ENCODE assay signal across 9 cellular contexts in the genomic region with DNA sequence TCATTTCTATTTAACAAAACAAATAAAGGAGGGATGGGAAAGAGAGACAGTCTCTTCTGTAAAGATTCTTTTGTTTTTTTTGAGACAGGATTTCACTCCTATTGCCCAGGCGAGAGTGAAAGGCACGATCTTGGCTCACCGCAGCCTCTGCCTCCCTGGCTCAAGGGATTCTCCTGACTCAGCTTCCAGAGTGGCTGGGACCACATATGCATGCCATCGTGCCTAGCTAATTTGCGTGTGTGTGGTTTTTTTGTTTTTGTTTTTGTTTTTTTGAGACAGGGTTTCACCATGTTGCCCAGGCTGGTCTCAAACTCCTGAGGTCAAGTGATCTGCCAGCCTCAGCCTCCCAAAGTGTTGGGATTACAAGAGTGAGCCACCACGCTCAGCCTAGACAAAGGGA.
DNase-seq lines count a peak whose midpoint lies in the region; ATAC-seq and TF ChIP-seq lines count a peak whose summit lies in the region.
"Had no signal": no experiment of that assay in that cellular context is flagged by ENCODE, and none has a peak within 500 bp of the region (broad histone marks: within the 10 kb centered on the region; RNA-seq: fewer than 3 reads in every experiment).

No MANE protein-coding gene starts in this region.

- peak; percentile 6 for ATAC-seq in GM18909 (IDR thresholded peaks at IDR 0.05; ENCODE audit: poor library complexity, unreplicated experiment)
- no peak for ATAC-seq in HG03280 (IDR thresholded peaks at IDR 0.05; ENCODE audit: unreplicated experiment)
- no peak for ATAC-seq in HG02678 (IDR thresholded peaks at IDR 0.05; ENCODE audit: unreplicated experiment)

- no peak for TF ChIP-seq CTCF in RWPE1 (conservative IDR thresholded peaks at IDR 0.05; ENCODE audit: low read depth)

- DNase-seq in RWPE1 (ENCODE audit: low spot score) (no peak), fibroblast of gingiva (ENCODE audit: low read depth) (peak; percentile 91), skeletal muscle cell (ENCODE audit: low read depth) (peak; percentile 19), SW 1271 (lab: John Stamatoyannopoulos, UW) (no peak)
- DNase-seq: activated naive CD4-positive, alpha-beta T cell treated with anti-CD3 and anti-CD28 coated beads, Interleukin-2, amount 10 ng/mL, durations not matched to agents 7 days and 5 days had no signal

- CTCF ChIA-PET in RWPE1 (lab: Yijun Ruan, JAX): no interaction called here

- no peak overlapping the region for H3K4me3 ChIP-seq in skeletal muscle cell (ENCODE audit: low read depth, low read length)
- H3K4me3 ChIP-seq: skin epidermis had no signal

- POLR2A ChIA-PET in RWPE1 (lab: Yijun Ruan, JAX; ENCODE audit: low non-redundant PET): interaction anchor here (0.6 kb wide), 1 partner anchor 21 kb away, joined by 3 read pairs; no protein-coding TSS in a partner anchor

- H3K27ac ChIP-seq in RWPE1: peak overlapping the region; percentile 45

Comparison
In these comparisons a context has a peak if more than half of its experiments do, and no peak if none do; other contexts are left out.
1. DNase-seq: peak in fibroblast of gingiva (single experiment) and skeletal muscle cell (single experiment); none in RWPE1 (single experiment) and SW 1271 (0 of 2).